Comparison of ENCODE assay signal across 12 cellular contexts in genomic region chr7:134854816-134855215, GRCh38.
DNase-seq lines count a peak whose midpoint lies in the region; TF ChIP-seq lines count a peak whose summit lies in the region.
"Had no signal": no experiment of that assay in that cellular context is flagged by ENCODE, and none has a peak within 500 bp of the region (broad histone marks: within the 10 kb centered on the region; RNA-seq: fewer than 3 reads in every experiment).

No MANE protein-coding gene starts in this region.

- TF ChIP-seq CTCF in NB4 (IDR thresholded peaks at IDR 0.05; ENCODE audit: low read depth, low read length): no peak
- no peak for TF ChIP-seq CTCF in endothelial cell (IDR thresholded peaks at IDR 0.05; ENCODE audit: unreplicated experiment)
- TF ChIP-seq CTCF in PC-9 (conservative IDR thresholded peaks at IDR 0.05): no peak

- no peak overlapping the region for H2AFZ ChIP-seq in PC-9

- H3K4me1 Mint-ChIP-seq in endothelial cell (ENCODE audit: unreplicated experiment): peaks cover 33% of the 10 kb centered on the region

- H3K9ac ChIP-seq in rectal smooth muscle tissue (ENCODE audit: low read length): no peak overlapping the region

- no peaks in the 10 kb centered on the region for H3K9me3 ChIP-seq in PC-9 (ENCODE audit: insufficient read depth, low read depth)

- H3K4me1 ChIP-seq in rectal smooth muscle tissue (ENCODE audit: control insufficient read depth, insufficient read depth, low read length): peaks cover 41% of the 10 kb centered on the region
- H3K4me1 ChIP-seq in PC-9 (replicated peaks; ENCODE audit: insufficient read depth): 0 out of 2 replicates have a peak, but pooled peaks cover 5% of the 10 kb centered on the region

- H3K36me3 Mint-ChIP-seq in endothelial cell (ENCODE audit: low read depth, unreplicated experiment): peaks cover 29% of the 10 kb centered on the region

- H3K36me3 ChIP-seq in rectal smooth muscle tissue (ENCODE audit: control insufficient read depth, insufficient read depth, low read length) (no peaks in the 10 kb centered on the region), PC-9 (ENCODE audit: low read depth) (no peaks in the 10 kb centered on the region)

- H3K4me3 ChIP-seq in NB4 (ENCODE audit: low read depth, low read length): no peak overlapping the region
- no peak overlapping the region for H3K4me3 ChIP-seq in rectal smooth muscle tissue (ENCODE audit: low read length)
- no peak overlapping the region for H3K4me3 ChIP-seq in PC-9

- peak overlapping the region; percentile 35 for H3K4me3 Mint-ChIP-seq in endothelial cell (ENCODE audit: unreplicated experiment)

- no peak for TF ChIP-seq POLR2A in NB4 (IDR thresholded peaks at IDR 0.05; ENCODE audit: extremely low read depth, insufficient read length)

- no peaks in the 10 kb centered on the region for H3K79me2 ChIP-seq in PC-9 (ENCODE audit: low read depth)

- H3K27me3 ChIP-seq in rectal smooth muscle tissue (ENCODE audit: control insufficient read depth, insufficient read depth, low read length) (no peaks in the 10 kb centered on the region), PC-9 (ENCODE audit: insufficient read depth, low read depth) (no peaks in the 10 kb centered on the region)

- peak overlapping the region; percentile 39 for H3K27ac Mint-ChIP-seq in endothelial cell (ENCODE audit: unreplicated experiment)

- no peaks in the 10 kb centered on the region for H3K9me3 Mint-ChIP-seq in endothelial cell (ENCODE audit: unreplicated experiment)

- H3K4me2 ChIP-seq in PC-9: no peak overlapping the region

- no peaks in the 10 kb centered on the region for H4K20me1 ChIP-seq in PC-9 (ENCODE audit: insufficient read depth)

- intact Hi-C loops in PC-9 (cut with micrococcal nuclease; ENCODE audit: unreplicated experiment): no loop called here

- BruUV-seq in PC-9 (replicated peaks; lab: Mats Ljungman, UMichigan): no TSS peak

- no peaks in the 10 kb centered on the region for H3K27me3 Mint-ChIP-seq in endothelial cell (ENCODE audit: unreplicated experiment)

- DNase-seq in EH (ENCODE audit: low read depth) (peak; percentile 66), NB4 (ENCODE audit: low read depth) (peak; percentile 57), endothelial cell (ENCODE audit: low spot score) (no peak), PC-9 (no peak), DMS114 treated with DMSO at 0.1 percent for 48 hours (lab: John Stamatoyannopoulos, UW; ENCODE audit: unreplicated experiment) (no peak), NOMO-1 treated with DMSO at 0.1 percent for 48 hours (lab: John Stamatoyannopoulos, UW; ENCODE audit: unreplicated experiment) (no peak)
- no peak for DNase-seq in effector CD4-positive, alpha-beta T cell
- DNase-seq: activated gamma-delta T cell; DMS79 treated with DMSO at 0.1 percent for 48 hours; NCI-H1436 treated with DMSO at 0.1 percent for 48 hours; NK-92 treated with Interleukin-12 subunit alpha and Interleukin-12 subunit beta, amount 100 ng/mL, for 24 hours had no signal

- CTCF ChIA-PET in PC-9 (lab: Charles Lee): no interaction called here

- POLR2A ChIA-PET in PC-9 (lab: Charles Lee; ENCODE audit: unreplicated experiment): no interaction called here

- no peaks in the 10 kb centered on the region for H3F3A ChIP-seq in PC-9 (ENCODE audit: insufficient read depth, low read depth)

- H3K9me2 ChIP-seq in PC-9 (ENCODE audit: insufficient read depth): peaks cover under 1% of the 10 kb centered on the region

- H3K27ac ChIP-seq in rectal smooth muscle tissue (ENCODE audit: low read depth, low read length) (peak overlapping the region; percentile 69), PC-9 (no peak overlapping the region)

Comparison
In these comparisons a context has a peak if more than half of its experiments do, and no peak if none do; other contexts are left out.
1. DNase-seq: peak in EH (single experiment) and NB4 (single experiment); none in endothelial cell (single experiment), effector CD4-positive, alpha-beta T cell (single experiment), PC-9 (0 of 2), DMS114 treated with DMSO at 0.1 percent for 48 hours (single experiment) and NOMO-1 treated with DMSO at 0.1 percent for 48 hours (single experiment).